Comparison of ENCODE assay signal across 8 cellular contexts in genomic region chr11:68039526-68040086, GRCh38. TPM values are rescaled to one million over a fixed set of nuclear protein-coding genes. Genes with fewer than 3 reads are reported as not detected.
DNase-seq lines count a peak whose midpoint lies in the region; ATAC-seq, FAIRE-seq and TF ChIP-seq lines count a peak whose summit lies in the region.

No MANE protein-coding gene starts in this region.

- peaks cover 2% of the 10 kb centered on the region for H3K36me3 Mint-ChIP-seq in activated CD8-positive, alpha-beta memory T cell treated with anti-CD3 and anti-CD28 coated beads, Interleukin-2, amount 10 ng/mL, durations not matched to agents 7 days and 5 days
- H3K36me3 Mint-ChIP-seq in activated CD8-positive, alpha-beta T cell treated with anti-CD3 and anti-CD28 coated beads for 36 hours (ENCODE audit: low read depth): peaks cover 2% of the 10 kb centered on the region

- no peaks in the 10 kb centered on the region for H4K20me1 ChIP-seq in keratinocyte (ENCODE audit: control insufficient read depth, extremely low read depth, insufficient read depth, low read length)

- peak overlapping the region; percentile 68 to 84 (median 76) for H3K4me3 ChIP-seq in keratinocyte (ENCODE audit: control insufficient read depth in 2 of 3, extremely low read depth in 1 of 3, insufficient read depth in 2 of 3, low read depth in 1 of 3, low read length in 3 of 3)
- H3K4me3 ChIP-seq in thoracic aorta: peak overlapping the region; percentile 91

- H3K9me3 Mint-ChIP-seq in activated CD8-positive, alpha-beta memory T cell treated with anti-CD3 and anti-CD28 coated beads, Interleukin-2, amount 10 ng/mL, durations not matched to agents 7 days and 5 days (ENCODE audit: low read depth): no peaks in the 10 kb centered on the region
- H3K9me3 Mint-ChIP-seq in activated CD8-positive, alpha-beta T cell treated with anti-CD3 and anti-CD28 coated beads for 36 hours: no peaks in the 10 kb centered on the region

- no peak for TF ChIP-seq CTCF in activated CD8-positive, alpha-beta T cell treated with anti-CD3 and anti-CD28 coated beads for 36 hours (IDR thresholded peaks at IDR 0.05)
- TF ChIP-seq CTCF in keratinocyte (optimal IDR thresholded peaks at IDR 0.05 in 1 of 3, IDR thresholded peaks at IDR 0.05 in 1 of 3, conservative IDR thresholded peaks at IDR 0.05 in 1 of 3; ENCODE audit: extremely low read depth in 1 of 3, insufficient read depth in 2 of 3, low read length in 3 of 3) (no peak), thoracic aorta (IDR thresholded peaks at IDR 0.05) (no peak)

- H3K4me1 Mint-ChIP-seq in activated CD8-positive, alpha-beta memory T cell treated with anti-CD3 and anti-CD28 coated beads, Interleukin-2, amount 10 ng/mL, durations not matched to agents 7 days and 5 days: peaks cover 41% of the 10 kb centered on the region
- peaks cover 13% of the 10 kb centered on the region for H3K4me1 Mint-ChIP-seq in activated CD8-positive, alpha-beta T cell treated with anti-CD3 and anti-CD28 coated beads for 36 hours (ENCODE audit: low read depth)

- peaks cover 3 to 4% of the 10 kb centered on the region in 2 experiments for H3K36me3 ChIP-seq in keratinocyte (ENCODE audit: control insufficient read depth in 2 of 2, extremely low read depth in 1 of 2, insufficient read depth in 2 of 2, low read length in 2 of 2)
- peaks cover 22% of the 10 kb centered on the region for H3K36me3 ChIP-seq in thoracic aorta

- CTCF ChIA-PET in activated CD8-positive, alpha-beta memory T cell treated with anti-CD3 and anti-CD28 coated beads, Interleukin-2, amount 10 ng/mL, durations not matched to agents 7 days and 5 days (lab: Charles Lee): interaction anchor here (2.2 kb wide), 1 partner anchor 9 kb away, joined by 11 read pairs; the partner anchor contains the start of gene NDUFS8
- CTCF ChIA-PET in activated CD8-positive, alpha-beta T cell treated with anti-CD3 and anti-CD28 coated beads for 36 hours (lab: Charles Lee): interaction anchor here (1.2 kb wide), 1 partner anchor 170 kb away, joined by 5 read pairs; no protein-coding TSS in a partner anchor

- peak; percentile 4 for ATAC-seq in activated CD8-positive, alpha-beta memory T cell treated with anti-CD3 and anti-CD28 coated beads, Interleukin-2, amount 10 ng/mL, durations not matched to agents 7 days and 5 days
- ATAC-seq in activated CD8-positive, alpha-beta T cell treated with anti-CD3 and anti-CD28 coated beads for 36 hours: peak; percentile 5
- ATAC-seq in thoracic aorta (ENCODE audit: insufficient number of reproducible peaks, low FRiP score, low read depth) (no peak), HG03135 (IDR thresholded peaks at IDR 0.05; ENCODE audit: unreplicated experiment) (no peak)

- H3K9me3 ChIP-seq in keratinocyte (ENCODE audit: control insufficient read depth, low read depth, low read length) (no peaks in the 10 kb centered on the region), thoracic aorta (no peaks in the 10 kb centered on the region)

- peaks cover 5% of the 10 kb centered on the region for H3K79me2 ChIP-seq in keratinocyte (ENCODE audit: control insufficient read depth, insufficient read depth, low read length)

- FAIRE-seq in keratinocyte (lab: Jason Lieb, UNC): no peak

- intact Hi-C loops in activated CD8-positive, alpha-beta T cell treated with anti-CD3 and anti-CD28 coated beads for 36 hours (cut with micrococcal nuclease): no loop called here

- H3K4me3 Mint-ChIP-seq in activated CD8-positive, alpha-beta memory T cell treated with anti-CD3 and anti-CD28 coated beads, Interleukin-2, amount 10 ng/mL, durations not matched to agents 7 days and 5 days: peak overlapping the region; percentile 89
- H3K4me3 Mint-ChIP-seq in activated CD8-positive, alpha-beta T cell treated with anti-CD3 and anti-CD28 coated beads for 36 hours: peak overlapping the region; percentile 81

- H3K9ac ChIP-seq in keratinocyte (ENCODE audit: control insufficient read depth, extremely low read depth, insufficient read depth, low read length): peak overlapping the region; percentile 74

- dilution Hi-C loops in keratinocyte (cut with MboI; ENCODE audit: extremely low pct_ligation_motif_present, low sequenced_read_pairs): no loop called here

- POLR2A ChIA-PET in activated CD8-positive, alpha-beta T cell treated with anti-CD3 and anti-CD28 coated beads for 36 hours (lab: Charles Lee): interaction anchor here (0.9 to 7.4 kb wide), 4 partner anchors 9 to 167 kb away, joined by 4 to 45 read pairs (median 12); partner anchors contain the start of gene NDUFS8

- H3K4me1 ChIP-seq in keratinocyte (ENCODE audit: control insufficient read depth, extremely low read depth, insufficient read depth, low read length) (peaks cover 7% of the 10 kb centered on the region), thoracic aorta (ENCODE audit: control insufficient read depth in 1 of 2, low read depth in 2 of 2) (peaks cover 27 to 41% of the 10 kb centered on the region in 2 donors)

- no peak overlapping the region for H3K27ac ChIP-seq in keratinocyte (ENCODE audit: control insufficient read depth, insufficient read depth, low read length)
- peak overlapping the region; percentile 72 to 74 for H3K27ac ChIP-seq in thoracic aorta

- no peaks in the 10 kb centered on the region for H3K27me3 ChIP-seq in keratinocyte (ENCODE audit: control insufficient read depth, extremely low read depth, insufficient read depth, low read length)
- no peaks in the 10 kb centered on the region for H3K27me3 ChIP-seq in thoracic aorta (replicated peaks; ENCODE audit: insufficient read depth)

- H3K27me3 Mint-ChIP-seq in activated CD8-positive, alpha-beta memory T cell treated with anti-CD3 and anti-CD28 coated beads, Interleukin-2, amount 10 ng/mL, durations not matched to agents 7 days and 5 days: no peaks in the 10 kb centered on the region
- no peaks in the 10 kb centered on the region for H3K27me3 Mint-ChIP-seq in activated CD8-positive, alpha-beta T cell treated with anti-CD3 and anti-CD28 coated beads for 36 hours

- peak overlapping the region; percentile 91 for H3K27ac Mint-ChIP-seq in activated CD8-positive, alpha-beta memory T cell treated with anti-CD3 and anti-CD28 coated beads, Interleukin-2, amount 10 ng/mL, durations not matched to agents 7 days and 5 days
- H3K27ac Mint-ChIP-seq in activated CD8-positive, alpha-beta T cell treated with anti-CD3 and anti-CD28 coated beads for 36 hours: peak overlapping the region; percentile 91

- H2AFZ ChIP-seq in keratinocyte (ENCODE audit: control insufficient read depth, low read length): no peak overlapping the region

- H3K9me1 ChIP-seq in keratinocyte (ENCODE audit: control insufficient read depth, extremely low read depth, insufficient read depth, low read length): no peaks in the 10 kb centered on the region

- DNase-seq in activated CD8-positive, alpha-beta memory T cell treated with anti-CD3 and anti-CD28 coated beads, Interleukin-2, amount 10 ng/mL, durations not matched to agents 7 days and 5 days: no peak
- DNase-seq in activated CD8-positive, alpha-beta memory T cell treated with anti-CD3 and anti-CD28 coated beads for 24 hours: no peak
- DNase-seq in activated CD8-positive, alpha-beta T cell treated with anti-CD3 and anti-CD28 coated beads for 36 hours: peak; percentile 24
- DNase-seq in keratinocyte (ENCODE audit: low read depth, low spot score) (no peak), thoracic aorta (ENCODE audit: low spot score) (no peak), NCI-H446 (lab: John Stamatoyannopoulos, UW) (no peak), NCI-H82 (lab: John Stamatoyannopoulos, UW) (no peak)

- peak overlapping the region; percentile 87 for H3K4me2 ChIP-seq in keratinocyte (ENCODE audit: control insufficient read depth, extremely low read depth, insufficient read depth, low read depth, low read length)

RNA-seq across cellular contexts. Expression of gene TCIRG1, which starts 0.8 kb away (rescaled TPM):
- 100 to 1,000 TPM; 235 to 311 TPM for total RNA-seq in activated CD8-positive, alpha-beta memory T cell treated with anti-CD3 and anti-CD28 coated beads, Interleukin-2, amount 10 ng/mL, durations not matched to agents 7 days and 5 days
- 100 to 1,000 TPM; 129 to 138 TPM for total RNA-seq in activated CD8-positive, alpha-beta T cell treated with anti-CD3 and anti-CD28 coated beads for 36 hours
- 12.7 to 31.6 TPM (median 17.8 TPM) in 3 replicates for polyA plus RNA-seq in keratinocyte
- polyA plus RNA-seq in keratinocyte (2011; ENCODE audit: low read depth): 7.2 TPM
- 3.3 and 6.7 TPM in 2 replicates for polyA plus RNA-seq in keratinocyte (2011; cell fraction: cytosol; rRNA removed)
- 99.0 and 125 TPM in 2 replicates for polyA plus RNA-seq in keratinocyte (2011; cell fraction: nucleus; rRNA removed)
- polyA plus RNA-seq in keratinocyte (2012; ENCODE audit: low replicate concordance): 8.9 and 26.0 TPM in 2 replicates
- polyA minus RNA-seq in keratinocyte: 18.3 to 28.8 TPM (median 25.8 TPM) in 3 replicates
- 34.9 TPM for polyA minus RNA-seq in keratinocyte (2011; cell fraction: cytosol; rRNA and poly(A)+ RNA removed)
- polyA minus RNA-seq in keratinocyte (2011; cell fraction: nucleus; rRNA and poly(A)+ RNA removed): 34.0 and 37.2 TPM in 2 replicates
- 100 to 1,000 TPM; 167 to 281 TPM for total RNA-seq in thoracic aorta

RNA-seq across cellular contexts. Expression of gene NDUFS8, which starts 9.1 kb away (rescaled TPM):
- 100 to 1,000 TPM; 161 TPM for total RNA-seq in activated CD8-positive, alpha-beta memory T cell treated with anti-CD3 and anti-CD28 coated beads, Interleukin-2, amount 10 ng/mL, durations not matched to agents 7 days and 5 days
- total RNA-seq in activated CD8-positive, alpha-beta T cell treated with anti-CD3 and anti-CD28 coated beads for 36 hours: 100 to 1,000 TPM; 105 to 109 TPM
- polyA plus RNA-seq in keratinocyte: 51.7 to 99.9 TPM (median 65.2 TPM) in 3 replicates
- polyA plus RNA-seq in keratinocyte (2011; ENCODE audit: low read depth): 88.9 TPM
- polyA plus RNA-seq in keratinocyte (2011; cell fraction: cytosol; rRNA removed): 42.8 and 124 TPM in 2 replicates
- 45.3 and 53.2 TPM in 2 replicates for polyA plus RNA-seq in keratinocyte (2011; cell fraction: nucleus; rRNA removed)
- polyA plus RNA-seq in keratinocyte (2012; ENCODE audit: low replicate concordance): 116 and 181 TPM in 2 replicates
- polyA minus RNA-seq in keratinocyte: 37.6 to 87.5 TPM (median 62.8 TPM) in 3 replicates
- 200 TPM for polyA minus RNA-seq in keratinocyte (2011; cell fraction: cytosol; rRNA and poly(A)+ RNA removed)
- 25.8 and 32.4 TPM in 2 replicates for polyA minus RNA-seq in keratinocyte (2011; cell fraction: nucleus; rRNA and poly(A)+ RNA removed)
- 10 to 100 TPM; 85.8 to 96.5 TPM for total RNA-seq in thoracic aorta

RNA-seq across cellular contexts. Expression of gene ALDH3B1, which starts 29.5 kb away (rescaled TPM):
- not detected for total RNA-seq in activated CD8-positive, alpha-beta memory T cell treated with anti-CD3 and anti-CD28 coated beads, Interleukin-2, amount 10 ng/mL, durations not matched to agents 7 days and 5 days
- under 1 TPM; 0.09 to 0.11 TPM for total RNA-seq in activated CD8-positive, alpha-beta T cell treated with anti-CD3 and anti-CD28 coated beads for 36 hours
- 0.07 to 0.16 TPM (median 0.08 TPM) in 3 replicates for polyA plus RNA-seq in keratinocyte
- polyA plus RNA-seq in keratinocyte (2011; ENCODE audit: low read depth): 0.50 TPM
- 0.05 and 0.09 TPM in 2 replicates for polyA plus RNA-seq in keratinocyte (2011; cell fraction: cytosol; rRNA removed)
- 0.04 and 0.09 TPM in 2 replicates for polyA plus RNA-seq in keratinocyte (2011; cell fraction: nucleus; rRNA removed)
- 0.11 and 0.14 TPM in 2 replicates for polyA plus RNA-seq in keratinocyte (2012; ENCODE audit: low replicate concordance)
- polyA minus RNA-seq in keratinocyte: 0.16 TPM in 1 of 3 replicates, not detected in the others
- polyA minus RNA-seq in keratinocyte (2011; cell fraction: cytosol; rRNA and poly(A)+ RNA removed): not detected
- polyA minus RNA-seq in keratinocyte (2011; cell fraction: nucleus; rRNA and poly(A)+ RNA removed): 0.84 TPM in 1 of 2 replicates, not detected in the other
- 10 to 100 TPM; 17.6 to 24.2 TPM for total RNA-seq in thoracic aorta

RNA-seq across cellular contexts. Expression of gene UNC93B1, which starts 35.7 kb away (rescaled TPM):
- 10 to 100 TPM; 20.0 to 48.9 TPM for total RNA-seq in activated CD8-positive, alpha-beta memory T cell treated with anti-CD3 and anti-CD28 coated beads, Interleukin-2, amount 10 ng/mL, durations not matched to agents 7 days and 5 days
- 10 to 100 TPM; 12.4 to 13.0 TPM for total RNA-seq in activated CD8-positive, alpha-beta T cell treated with anti-CD3 and anti-CD28 coated beads for 36 hours
- polyA plus RNA-seq in keratinocyte: 15.4 to 17.5 TPM (median 16.5 TPM) in 3 replicates
- polyA plus RNA-seq in keratinocyte (2011; ENCODE audit: low read depth): 8.3 TPM
- 5.7 and 8.6 TPM in 2 replicates for polyA plus RNA-seq in keratinocyte (2011; cell fraction: cytosol; rRNA removed)
- polyA plus RNA-seq in keratinocyte (2011; cell fraction: nucleus; rRNA removed): 18.5 and 21.1 TPM in 2 replicates
- 5.6 and 12.6 TPM in 2 replicates for polyA plus RNA-seq in keratinocyte (2012; ENCODE audit: low replicate concordance)
- polyA minus RNA-seq in keratinocyte: 19.6 to 44.1 TPM (median 21.8 TPM) in 3 replicates
- polyA minus RNA-seq in keratinocyte (2011; cell fraction: cytosol; rRNA and poly(A)+ RNA removed): 22.4 TPM
- polyA minus RNA-seq in keratinocyte (2011; cell fraction: nucleus; rRNA and poly(A)+ RNA removed): 16.4 and 18.0 TPM in 2 replicates
- 10 to 100 TPM; 39.6 to 72.4 TPM for total RNA-seq in thoracic aorta

Comparison
In these comparisons a context has a peak if more than half of its experiments do, and no peak if none do; other contexts are left out.
1. ATAC-seq: peak in activated CD8-positive, alpha-beta memory T cell treated with anti-CD3 and anti-CD28 coated beads, Interleukin-2, amount 10 ng/mL, durations not matched to agents 7 days and 5 days (single experiment) and activated CD8-positive, alpha-beta T cell treated with anti-CD3 and anti-CD28 coated beads for 36 hours (single experiment); none in thoracic aorta (single experiment) and HG03135 (single experiment).
2. RNA of gene ALDH3B1, which starts 29.5 kb away (total RNA-seq): 17.6 to 24.2 TPM in thoracic aorta; 0.09 to 0.11 TPM in activated CD8-positive, alpha-beta T cell treated with anti-CD3 and anti-CD28 coated beads for 36 hours and not detected in activated CD8-positive, alpha-beta memory T cell treated with anti-CD3 and anti-CD28 coated beads, Interleukin-2, amount 10 ng/mL, durations not matched to agents 7 days and 5 days; every median in the first group is over 10 times any median in the second.